26 cellular contexts compared by ENCODE assay signal in genomic region chr13:43782686-43783085, GRCh38. TPM values are rescaled to one million over a fixed set of nuclear protein-coding genes. Genes with fewer than 3 reads are reported as not detected.
"Had no signal": no experiment of that assay in that cellular context is flagged by ENCODE, and none has a peak within 500 bp of the region (broad histone marks: within the 10 kb centered on the region; RNA-seq: fewer than 3 reads in every experiment).

No MANE protein-coding gene starts in this region.

- H3K9me3 ChIP-seq: body of pancreas, esophagus squamous epithelium, heart left ventricle, lower lobe of right lung, sigmoid colon, transverse colon had no signal

- H3K27me3 ChIP-seq: body of pancreas, sigmoid colon had no signal

- ATAC-seq: activated CD8-positive, alpha-beta T cell treated with anti-CD3 and anti-CD28 coated beads, Interleukin-2, amount 10 ng/mL, durations not matched to agents 7 days and 5 days; body of pancreas; heart left ventricle; left lobe of liver; lower lobe of right lung; naive thymus-derived CD8-positive, alpha-beta T cell; stimulated activated memory B cell treated with anti-CD40 and anti-IgM and Interleukin-4, amounts not matched to agents 10 μg/mL and 1 μg/mL and 100 μg/mL, for 72 hours had no signal

- H3K9me3 Mint-ChIP-seq: activated naive CD4-positive, alpha-beta T cell treated with anti-CD3 and anti-CD28 coated beads, Interleukin-2, amount 50 U/mL, for 24 hours; activated T-helper 1 cell treated with anti-CD3 and anti-CD28 coated beads, Interleukin-12 subunit alpha, Interleukin-12 subunit beta, Interleukin-2, Interleukin-4 antibody, amounts not matched to agents 30 ng/mL and 10 ng/mL and 1 ng/mL, durations not matched to agents 14 hours and 24 hours and 36 hours; naive thymus-derived CD8-positive, alpha-beta T cell; stimulated activated memory B cell treated with anti-CD40 and anti-IgM and Interleukin-4, amounts not matched to agents 10 μg/mL and 1 μg/mL and 100 μg/mL, for 72 hours; T-helper 2 cell treated with Interferon-gamma antibody and Interleukin-4, amounts not matched to agents 5 μg/mL and 100 μg/mL, for 36 hours had no signal

- H3K36me3 Mint-ChIP-seq: activated naive CD4-positive, alpha-beta T cell treated with anti-CD3 and anti-CD28 coated beads, Interleukin-2, amount 50 U/mL, for 24 hours; naive thymus-derived CD8-positive, alpha-beta T cell; stimulated activated memory B cell treated with anti-CD40 and anti-IgM and Interleukin-4, amounts not matched to agents 10 μg/mL and 1 μg/mL and 100 μg/mL, for 72 hours had no signal

- H3K36me3 ChIP-seq: esophagus squamous epithelium, heart left ventricle, lower lobe of right lung, sigmoid colon, transverse colon, WERI-Rb-1 had no signal

- H3K4me3 Mint-ChIP-seq: activated CD8-positive, alpha-beta T cell treated with anti-CD3 and anti-CD28 coated beads, Interleukin-2, amount 10 ng/mL, durations not matched to agents 7 days and 5 days; activated naive CD4-positive, alpha-beta T cell treated with anti-CD3 and anti-CD28 coated beads, Interleukin-2, amount 50 U/mL, for 24 hours; activated T-helper 1 cell treated with anti-CD3 and anti-CD28 coated beads, Interleukin-12 subunit alpha, Interleukin-12 subunit beta, Interleukin-2, Interleukin-4 antibody, amounts not matched to agents 30 ng/mL and 10 ng/mL and 1 ng/mL, durations not matched to agents 14 hours and 24 hours and 36 hours; naive thymus-derived CD8-positive, alpha-beta T cell; stimulated activated memory B cell treated with anti-CD40 and anti-IgM and Interleukin-4, amounts not matched to agents 10 μg/mL and 1 μg/mL and 100 μg/mL, for 72 hours; T-helper 2 cell treated with Interferon-gamma antibody and Interleukin-4, amounts not matched to agents 5 μg/mL and 100 μg/mL, for 36 hours had no signal

- H3K4me2 ChIP-seq: smooth muscle cell had no signal

- H3K27ac Mint-ChIP-seq: activated CD8-positive, alpha-beta T cell treated with anti-CD3 and anti-CD28 coated beads, Interleukin-2, amount 10 ng/mL, durations not matched to agents 7 days and 5 days; activated naive CD4-positive, alpha-beta T cell treated with anti-CD3 and anti-CD28 coated beads, Interleukin-2, amount 50 U/mL, for 24 hours; activated T-helper 1 cell treated with anti-CD3 and anti-CD28 coated beads, Interleukin-12 subunit alpha, Interleukin-12 subunit beta, Interleukin-2, Interleukin-4 antibody, amounts not matched to agents 30 ng/mL and 10 ng/mL and 1 ng/mL, durations not matched to agents 14 hours and 24 hours and 36 hours; naive thymus-derived CD8-positive, alpha-beta T cell; progenitor cell of endocrine pancreas; stimulated activated memory B cell treated with anti-CD40 and anti-IgM and Interleukin-4, amounts not matched to agents 10 μg/mL and 1 μg/mL and 100 μg/mL, for 72 hours; T-helper 2 cell treated with Interferon-gamma antibody and Interleukin-4, amounts not matched to agents 5 μg/mL and 100 μg/mL, for 36 hours had no signal

- DNase-seq: activated CD4-positive, alpha-beta T cell treated with anti-CD3 and anti-CD28 coated beads, Interleukin-2, amount 50 U/mL, for 1 hour; activated CD4-positive, CD25-positive, alpha-beta regulatory T cell treated with anti-CD3 and anti-CD28 coated beads, Interleukin-2, amount 50 U/mL, for 72 hours; activated CD8-positive, alpha-beta T cell treated with anti-CD3 and anti-CD28 coated beads, Interleukin-2, amount 10 ng/mL, durations not matched to agents 7 days and 5 days; activated gamma-delta T cell; anterior cingulate cortex; body of pancreas; central memory CD4-positive, alpha-beta T cell; dermis blood vessel endothelial cell; effector CD8-positive, alpha-beta T cell; esophagus squamous epithelium; heart left ventricle; kidney; lower lobe of right lung; naive thymus-derived CD8-positive, alpha-beta T cell; retina; sigmoid colon; stimulated activated CD4-positive, alpha-beta T cell treated with anti-CD3 and anti-CD28 coated beads, Interleukin-15, amount 100 ng/mL, for 24 hours; transverse colon; WERI-Rb-1 had no signal

- H3K4me3 ChIP-seq: body of pancreas, esophagus squamous epithelium, heart left ventricle, lower lobe of right lung, sigmoid colon, smooth muscle cell, transverse colon had no signal

- H3K27ac ChIP-seq: body of pancreas, esophagus squamous epithelium, lower lobe of right lung, WERI-Rb-1 had no signal

RNA-seq across cellular contexts. Expression of gene ENOX1, which starts 4.1 kb away (rescaled TPM):
- total RNA-seq: naive thymus-derived CD8-positive, alpha-beta T cell had no signal
- polyA plus RNA-seq: naive thymus-derived CD8-positive, alpha-beta T cell had no signal
